ENCODE assay signal across 21 cellular contexts in genomic region chr10:7479861-7480598, GRCh38.
DNase-seq lines count a peak whose midpoint lies in the region; ATAC-seq and TF ChIP-seq lines count a peak whose summit lies in the region.
"Had no signal": no experiment of that assay in that cellular context is flagged by ENCODE, and none has a peak within 500 bp of the region (broad histone marks: within the 10 kb centered on the region; RNA-seq: fewer than 3 reads in every experiment).

No MANE protein-coding gene starts in this region.

- H3K27me3 ChIP-seq in KMS-11 (ENCODE audit: insufficient read depth, low read depth) (no peaks in the 10 kb centered on the region), neutrophil (peaks cover 14% of the 10 kb centered on the region)

- H3K27me3 Mint-ChIP-seq in T-helper 2 cell treated with Interferon-gamma antibody and Interleukin-4, amounts not matched to agents 5 μg/mL and 100 μg/mL, for 36 hours (ENCODE audit: low read depth): no peaks in the 10 kb centered on the region
- H3K27me3 Mint-ChIP-seq: activated CD4-positive, alpha-beta memory T cell treated with anti-CD3 and anti-CD28 coated beads, Interleukin-2, amount 10 ng/mL, durations not matched to agents 7 days and 5 days had no signal

- H3K27ac Mint-ChIP-seq in T-helper 2 cell treated with Interferon-gamma antibody and Interleukin-4, amounts not matched to agents 5 μg/mL and 100 μg/mL, for 36 hours: peak overlapping the region; percentile 34
- H3K27ac Mint-ChIP-seq: endodermal cell, GM23338, nephron had no signal

- H3K4me2 ChIP-seq in KMS-11: peak overlapping the region; percentile 65
- H3K4me2 ChIP-seq: GM23338 had no signal

- no peak overlapping the region for H2AFZ ChIP-seq in KMS-11 (ENCODE audit: low read depth)

- no peaks in the 10 kb centered on the region for H3K9me3 ChIP-seq in neutrophil
- H3K9me3 ChIP-seq: BE2C, psoas muscle, tibial artery had no signal

- no peaks in the 10 kb centered on the region for H3K36me3 ChIP-seq in KMS-11 (ENCODE audit: insufficient read depth)
- H3K36me3 ChIP-seq in neutrophil: no peaks in the 10 kb centered on the region
- H3K36me3 ChIP-seq: BE2C, tibial artery had no signal

- H3K4me1 ChIP-seq in KMS-11 (ENCODE audit: low read depth, poor library complexity, severe bottlenecking) (peaks cover 99% of the 10 kb centered on the region), neutrophil (ENCODE audit: control insufficient read depth in 1 of 2, insufficient read depth in 1 of 2, low read depth in 1 of 2, low read length in 1 of 2) (peaks cover 32 to 36% of the 10 kb centered on the region in 2 experiments)
- H3K4me1 ChIP-seq: BE2C, psoas muscle had no signal

- no peak for DNase-seq in T-helper 2 cell treated with Interferon-gamma antibody and Interleukin-4, amounts not matched to agents 5 μg/mL and 100 μg/mL, for 36 hours (ENCODE audit: low spot score)
- DNase-seq in T-helper 2 cell: no peak
- no peak for DNase-seq in caudate nucleus (lab: John Stamatoyannopoulos, UW)
- DNase-seq: 8988T; activated CD4-positive, alpha-beta memory T cell treated with anti-CD3 and anti-CD28 coated beads, Interleukin-2, amount 10 ng/mL, durations not matched to agents 7 days and 5 days; BE2C; cerebellar nuclear complex; DMS153; endodermal cell; islet precursor cell; NCI-H187 treated with DMSO at 0.1 percent for 48 hours; psoas muscle; tibial artery had no signal

- H3K9me3 Mint-ChIP-seq in T-helper 2 cell treated with Interferon-gamma antibody and Interleukin-4, amounts not matched to agents 5 μg/mL and 100 μg/mL, for 36 hours: no peaks in the 10 kb centered on the region
- H3K9me3 Mint-ChIP-seq: activated CD4-positive, alpha-beta memory T cell treated with anti-CD3 and anti-CD28 coated beads, Interleukin-2, amount 10 ng/mL, durations not matched to agents 7 days and 5 days; endodermal cell; GM23338; nephron had no signal

- H3K4me3 Mint-ChIP-seq in T-helper 2 cell treated with Interferon-gamma antibody and Interleukin-4, amounts not matched to agents 5 μg/mL and 100 μg/mL, for 36 hours: peak overlapping the region; percentile 27
- H3K4me3 Mint-ChIP-seq: activated CD4-positive, alpha-beta memory T cell treated with anti-CD3 and anti-CD28 coated beads, Interleukin-2, amount 10 ng/mL, durations not matched to agents 7 days and 5 days; endodermal cell; GM23338; nephron had no signal

- no peak for ATAC-seq in HG02884 (IDR thresholded peaks at IDR 0.05; ENCODE audit: unreplicated experiment)
- no peak for ATAC-seq in GM19324 (IDR thresholded peaks at IDR 0.05; ENCODE audit: low FRiP score, unreplicated experiment)
- ATAC-seq in GM18520 (IDR thresholded peaks at IDR 0.05; ENCODE audit: unreplicated experiment): no peak
- ATAC-seq: psoas muscle had no signal

- H4K20me1 ChIP-seq in KMS-11 (ENCODE audit: insufficient read depth): no peaks in the 10 kb centered on the region

- no peaks in the 10 kb centered on the region for H3K79me2 ChIP-seq in KMS-11 (ENCODE audit: insufficient read depth, low read depth)

- H3K4me3 ChIP-seq in KMS-11 (IDR thresholded peaks at IDR 0.05; ENCODE audit: insufficient read depth, low read depth, low read length) (no peak overlapping the region), neutrophil (ENCODE audit: low read depth in 1 of 2, low read length in 1 of 2) (no peak overlapping the region)
- H3K4me3 ChIP-seq: GM23338, psoas muscle, tibial artery had no signal

- no peak overlapping the region for H3K9ac ChIP-seq in KMS-11

- peaks cover 57% of the 10 kb centered on the region for H3K4me1 Mint-ChIP-seq in T-helper 2 cell treated with Interferon-gamma antibody and Interleukin-4, amounts not matched to agents 5 μg/mL and 100 μg/mL, for 36 hours (ENCODE audit: low read depth)

- H3K27ac ChIP-seq in KMS-11 (peak overlapping the region; percentile 57; the same call in 1 of the 2 replicates), caudate nucleus (ENCODE audit: low read depth, low read length) (peak overlapping the region; percentile 58), neutrophil (peak overlapping the region; percentile 67)
- H3K27ac ChIP-seq: psoas muscle, tibial artery, VCaP had no signal

- no peak for TF ChIP-seq CTCF in KMS-11 (conservative IDR thresholded peaks at IDR 0.05; ENCODE audit: low read depth, low read length)
- TF ChIP-seq CTCF in neutrophil (IDR thresholded peaks at IDR 0.05): no peak

- peaks cover 4% of the 10 kb centered on the region for H3K36me3 Mint-ChIP-seq in T-helper 2 cell treated with Interferon-gamma antibody and Interleukin-4, amounts not matched to agents 5 μg/mL and 100 μg/mL, for 36 hours (ENCODE audit: low read depth)
